ENCODE assay signal across 15 cellular contexts in genomic region chr3:124316034-124316287, GRCh38.
"Had no signal": no experiment of that assay in that cellular context is flagged by ENCODE, and none has a peak within 500 bp of the region (broad histone marks: within the 10 kb centered on the region; RNA-seq: fewer than 3 reads in every experiment).

No MANE protein-coding gene starts in this region.

- H3K9me3 Mint-ChIP-seq: brain had no signal

- H3K36me3 ChIP-seq: gastrocnemius medialis, stomach, thoracic aorta, uterus had no signal

- DNase-seq: activated effector memory CD4-positive, alpha-beta T cell treated with anti-CD3 and anti-CD28 coated beads, Interleukin-2, amount 50 U/mL, for 16 hours; amygdala; effector memory CD8-positive, alpha-beta T cell; gastrocnemius medialis; midbrain; naive B cell; posterior cingulate gyrus; stimulated activated CD4-positive, alpha-beta T cell treated with anti-CD3 and anti-CD28 coated beads, Interleukin-4, amount 100 ng/mL, for 4 hours; stomach; uterus had no signal

- H3K27me3 Mint-ChIP-seq: brain; effector memory CD8-positive, alpha-beta T cell; naive B cell had no signal

- ATAC-seq: effector memory CD8-positive, alpha-beta T cell; gastrocnemius medialis had no signal

- H3K27ac ChIP-seq: epithelial cell of prostate, gastrocnemius medialis, skin epidermis, stomach, uterus had no signal

- H3K4me3 ChIP-seq: gastrocnemius medialis, skin epidermis, stomach, thoracic aorta, uterus had no signal

- H3K4me3 Mint-ChIP-seq: activated naive CD8-positive, alpha-beta T cell; brain; effector memory CD8-positive, alpha-beta T cell had no signal

- H3K4me1 ChIP-seq: gastrocnemius medialis, stomach, uterus had no signal

- H3K27me3 ChIP-seq: gastrocnemius medialis, stomach, uterus had no signal

- H3K9me3 ChIP-seq: gastrocnemius medialis, stomach, thoracic aorta, uterus had no signal

- H3K36me3 Mint-ChIP-seq: activated naive CD8-positive, alpha-beta T cell; naive B cell had no signal

- H3K27ac Mint-ChIP-seq: activated naive CD8-positive, alpha-beta T cell; brain; effector memory CD8-positive, alpha-beta T cell had no signal
